9 cellular contexts compared by ENCODE assay signal in genomic region chr1:109790735-109791494, GRCh38. TPM values are rescaled to one million over a fixed set of nuclear protein-coding genes. Genes with fewer than 3 reads are reported as not detected.
DNase-seq lines count a peak whose midpoint lies in the region; ATAC-seq and TF ChIP-seq lines count a peak whose summit lies in the region.
"Had no signal": no experiment of that assay in that cellular context is flagged by ENCODE, and none has a peak within 500 bp of the region (broad histone marks: within the 10 kb centered on the region; RNA-seq: fewer than 3 reads in every experiment).

No MANE protein-coding gene starts in this region.

- no peak overlapping the region for H3K4me3 ChIP-seq in Panc1 (ENCODE audit: low read depth in 2 of 2, low read length in 2 of 2)
- H3K4me3 ChIP-seq: thoracic aorta had no signal

- CTCF ChIA-PET in HEK293T (lab: Yijun Ruan, JAX) = interaction anchor here (0.6 to 3.9 kb wide), 10 partner anchors 10 to 705 kb away, joined by 3 to 39 read pairs (median 3); partner anchors contain the start of gene AHCYL1
- CTCF ChIA-PET in Panc1 (lab: Charles Lee) = interaction anchor here (0.6 to 2.8 kb wide), 3 partner anchors 14 to 194 kb away, joined by 4 to 19 read pairs (median 7); partner anchors contain the start of gene AHCYL1

- ATAC-seq in Panc1 = no peak

- H3K9me3 Mint-ChIP-seq in activated T-helper 2 cell treated with anti-CD3 and anti-CD28 coated beads, Interferon-gamma antibody, Interleukin-2, Interleukin-4, amounts not matched to agents 10 μg/mL and 5 μg/mL and 100 μg/mL, durations not matched to agents 14 hours and 24 hours and 36 hours = no peaks in the 10 kb centered on the region
- H3K9me3 Mint-ChIP-seq in glutamatergic neuron (ENCODE audit: unreplicated experiment) = peaks cover 6% of the 10 kb centered on the region

- H3K27ac Mint-ChIP-seq in activated T-helper 2 cell treated with anti-CD3 and anti-CD28 coated beads, Interferon-gamma antibody, Interleukin-2, Interleukin-4, amounts not matched to agents 10 μg/mL and 5 μg/mL and 100 μg/mL, durations not matched to agents 14 hours and 24 hours and 36 hours = peak overlapping the region; percentile 97
- H3K27ac Mint-ChIP-seq in glutamatergic neuron (ENCODE audit: unreplicated experiment) = no peak overlapping the region

- BruUV-seq in Panc1 (replicated peaks; lab: Mats Ljungman, UMichigan) = no TSS peak

- H3K36me3 Mint-ChIP-seq in activated T-helper 2 cell treated with anti-CD3 and anti-CD28 coated beads, Interferon-gamma antibody, Interleukin-2, Interleukin-4, amounts not matched to agents 10 μg/mL and 5 μg/mL and 100 μg/mL, durations not matched to agents 14 hours and 24 hours and 36 hours (ENCODE audit: low read depth) = peaks cover 4% of the 10 kb centered on the region
- no peaks in the 10 kb centered on the region for H3K36me3 Mint-ChIP-seq in glutamatergic neuron (ENCODE audit: unreplicated experiment)

- intact Hi-C loops in Panc1 (cut with micrococcal nuclease; ENCODE audit: unreplicated experiment) (loop anchor here (5.0 kb wide), 1 partner anchor 121 kb away; the partner anchor contains the start of gene CSF1), cardiac septum (cut with DNase I) (loop anchor here (5.0 kb wide), 3 partner anchors 106 to 191 kb away; partner anchors contain the start of genes AHCYL1 and CSF1)
- intact Hi-C loops in activated T-helper 2 cell treated with anti-CD3 and anti-CD28 coated beads, Interferon-gamma antibody, Interleukin-2, Interleukin-4, amounts not matched to agents 10 μg/mL and 5 μg/mL and 100 μg/mL, durations not matched to agents 14 hours and 24 hours and 36 hours (cut with micrococcal nuclease) = loop anchor here (1.0 to 5.0 kb wide), 6 partner anchors 11 to 193 kb away; partner anchors contain the start of genes AHCYL1 and CSF1

- no peaks in the 10 kb centered on the region for H3K36me3 ChIP-seq in Panc1 (ENCODE audit: control insufficient read depth, insufficient read depth, low read length)
- H3K36me3 ChIP-seq: thoracic aorta had no signal

- peak overlapping the region; percentile 93 for H3K27ac ChIP-seq in Panc1 (ENCODE audit: low read length)
- H3K27ac ChIP-seq: thoracic aorta had no signal

- TF ChIP-seq CTCF in Panc1 (IDR thresholded peaks at IDR 0.05) (peak; percentile 54), glutamatergic neuron (IDR thresholded peaks at IDR 0.05; ENCODE audit: partially characterized antibody, unreplicated experiment) (no peak)

- peaks cover 83% of the 10 kb centered on the region for H3K4me1 ChIP-seq in Panc1 (ENCODE audit: control insufficient read depth, insufficient read depth, low read length)

- peak; percentile 62 for DNase-seq in EH (ENCODE audit: low read depth)
- peak; percentile 69 for DNase-seq in HEK293T (ENCODE audit: extremely low spot score)
- DNase-seq in Panc1 (ENCODE audit: low read depth, low spot score) = no peak
- DNase-seq in activated T-helper 2 cell treated with anti-CD3 and anti-CD28 coated beads, Interferon-gamma antibody, Interleukin-2, Interleukin-4, amounts not matched to agents 10 μg/mL and 5 μg/mL and 100 μg/mL, durations not matched to agents 14 hours and 24 hours and 36 hours (ENCODE audit: low spot score) = peak; percentile 80
- peak; percentile 86 for DNase-seq in cardiac septum (ENCODE audit: low spot score)
- peak; percentile 88 for DNase-seq in stimulated activated CD4-positive, alpha-beta T cell treated with anti-CD3 and anti-CD28 coated beads, Interleukin-15, amount 100 ng/mL, for 24 hours
- no peak for DNase-seq in NCI-H2081 (lab: John Stamatoyannopoulos, UW)
- no peak for DNase-seq in glutamatergic neuron

- no peaks in the 10 kb centered on the region for H3K27me3 ChIP-seq in Panc1 (ENCODE audit: control insufficient read depth, insufficient read depth, low read length)

- POLR2A ChIA-PET in HEK293T (lab: Yijun Ruan, JAX) (interaction anchor here (1.1 kb wide), 1 partner anchor 194 kb away, joined by 7 read pairs; the partner anchor contains the start of gene AHCYL1), Panc1 (lab: Charles Lee) (interaction anchor here (0.6 kb wide), 1 partner anchor 160 kb away, joined by 12 read pairs; no protein-coding TSS in a partner anchor)

- H3K4me3 Mint-ChIP-seq in activated T-helper 2 cell treated with anti-CD3 and anti-CD28 coated beads, Interferon-gamma antibody, Interleukin-2, Interleukin-4, amounts not matched to agents 10 μg/mL and 5 μg/mL and 100 μg/mL, durations not matched to agents 14 hours and 24 hours and 36 hours (ENCODE audit: low read depth) = peak overlapping the region; percentile 45
- H3K4me3 Mint-ChIP-seq in glutamatergic neuron (ENCODE audit: unreplicated experiment) = no peak overlapping the region

- no peaks in the 10 kb centered on the region for H3K27me3 Mint-ChIP-seq in activated T-helper 2 cell treated with anti-CD3 and anti-CD28 coated beads, Interferon-gamma antibody, Interleukin-2, Interleukin-4, amounts not matched to agents 10 μg/mL and 5 μg/mL and 100 μg/mL, durations not matched to agents 14 hours and 24 hours and 36 hours (ENCODE audit: low read depth)
- H3K27me3 Mint-ChIP-seq in glutamatergic neuron (ENCODE audit: unreplicated experiment) = peaks cover 7% of the 10 kb centered on the region

- in situ Hi-C loops in Panc1 (cut with HindIII; ENCODE audit: low pct_unique_long_range_greater_than_20kb, low sequenced_read_pairs) = no loop called here

- H3K9me3 ChIP-seq in Panc1 (ENCODE audit: control insufficient read depth, insufficient read depth, low read depth, low read length) = no peaks in the 10 kb centered on the region
- H3K9me3 ChIP-seq: thoracic aorta had no signal

- H3K4me1 Mint-ChIP-seq in activated T-helper 2 cell treated with anti-CD3 and anti-CD28 coated beads, Interferon-gamma antibody, Interleukin-2, Interleukin-4, amounts not matched to agents 10 μg/mL and 5 μg/mL and 100 μg/mL, durations not matched to agents 14 hours and 24 hours and 36 hours (ENCODE audit: low read depth) = peaks cover 75% of the 10 kb centered on the region
- peaks cover 3% of the 10 kb centered on the region for H3K4me1 Mint-ChIP-seq in glutamatergic neuron (ENCODE audit: low read depth, unreplicated experiment)

TF ChIP-seq in HEK293T, 16 proteins besides CTCF, POLR2A, EP300 and RAD21:
- TF ChIP-seq HDGF (IDR thresholded peaks at IDR 0.05; ENCODE audit: borderline replicate concordance) (no peak), TARDBP (IDR thresholded peaks at IDR 0.05) (no peak), ZNF384 (IDR thresholded peaks at IDR 0.05) (no peak), LEF1 (IDR thresholded peaks at IDR 0.05; ENCODE audit: borderline replicate concordance) (no peak), BHLHE40 (IDR thresholded peaks at IDR 0.05; ENCODE audit: borderline replicate concordance) (no peak), PKNOX1 (IDR thresholded peaks at IDR 0.05) (no peak), NFRKB (IDR thresholded peaks at IDR 0.05) (no peak), FOXM1 (IDR thresholded peaks at IDR 0.05; ENCODE audit: borderline replicate concordance) (no peak)

RNA-seq across cellular contexts. Expression of gene EPS8L3, which starts 27.2 kb away (rescaled TPM):
- not detected for total RNA-seq in Panc1 (2021; ENCODE audit: unreplicated experiment)
- not detected for polyA plus RNA-seq in Panc1 (2012; ENCODE audit: insufficient read length)
- total RNA-seq in activated T-helper 2 cell treated with anti-CD3 and anti-CD28 coated beads, Interferon-gamma antibody, Interleukin-2, Interleukin-4, amounts not matched to agents 10 μg/mL and 5 μg/mL and 100 μg/mL, durations not matched to agents 14 hours and 24 hours and 36 hours = not detected in 2 replicates
- total RNA-seq in cardiac septum = not detected
- total RNA-seq in glutamatergic neuron (ENCODE audit: unreplicated experiment) = not detected

RNA-seq across cellular contexts. Expression of gene GSTM3, which starts 50.1 kb away (rescaled TPM):
- total RNA-seq in Panc1 (2021; ENCODE audit: unreplicated experiment) (93.1 TPM), cardiac septum (93.2 TPM), glutamatergic neuron (ENCODE audit: unreplicated experiment) (8.3 TPM)
- 78.4 TPM for polyA plus RNA-seq in Panc1 (2012; ENCODE audit: insufficient read length)
- 11.2 and 13.6 TPM in 2 replicates for total RNA-seq in activated T-helper 2 cell treated with anti-CD3 and anti-CD28 coated beads, Interferon-gamma antibody, Interleukin-2, Interleukin-4, amounts not matched to agents 10 μg/mL and 5 μg/mL and 100 μg/mL, durations not matched to agents 14 hours and 24 hours and 36 hours

Comparison
In these comparisons a context has a peak if more than half of its experiments do, and no peak if none do; other contexts are left out.
1. DNase-seq: peak in EH (single experiment), HEK293T (single experiment), activated T-helper 2 cell treated with anti-CD3 and anti-CD28 coated beads, Interferon-gamma antibody, Interleukin-2, Interleukin-4, amounts not matched to agents 10 μg/mL and 5 μg/mL and 100 μg/mL, durations not matched to agents 14 hours and 24 hours and 36 hours (single experiment), cardiac septum (single experiment) and stimulated activated CD4-positive, alpha-beta T cell treated with anti-CD3 and anti-CD28 coated beads, Interleukin-15, amount 100 ng/mL, for 24 hours (single experiment); none in Panc1 (single experiment), NCI-H2081 (0 of 2) and glutamatergic neuron (single experiment).